ENCODE assay signal across 11 cellular contexts in genomic region chr10:75443362-75443761, GRCh38. TPM values are rescaled to one million over a fixed set of nuclear protein-coding genes. Genes with fewer than 3 reads are reported as not detected.
"Had no signal": no experiment of that assay in that cellular context is flagged by ENCODE, and none has a peak within 500 bp of the region (broad histone marks: within the 10 kb centered on the region; RNA-seq: fewer than 3 reads in every experiment).

No MANE protein-coding gene starts in this region.

- H3K9ac ChIP-seq: GM23248 had no signal

- DNase-seq: GM23248, GOT3, H7, H9, HCEC 1CT, HFFc6 had no signal

- H3K4me3 ChIP-seq: GM23248, GM23338, HAP-1 had no signal

- ATAC-seq: GM23338, HCT116 had no signal

- H3K4me2 ChIP-seq: GM23338 had no signal

- FAIRE-seq: H1, H54 had no signal

- H3K27ac ChIP-seq: GM23248 had no signal

- H3K36me3 ChIP-seq: HAP-1 had no signal

- H3K4me1 ChIP-seq: HAP-1 had no signal

- H2AFZ ChIP-seq: GM23248, GM23338 had no signal

RNA-seq across cellular contexts. Expression of gene LRMDA, which starts 11.9 kb away (rescaled TPM):
- total RNA-seq: GM23248, H7 had no signal

RNA-seq across cellular contexts. Expression of gene ZNF503, which starts 41.8 kb away (rescaled TPM):
- total RNA-seq: GM23338 had no signal
